9 cellular contexts compared by ENCODE assay signal in genomic region chr6:53410508-53411258, GRCh38.
DNase-seq lines count a peak whose midpoint lies in the region; ATAC-seq, FAIRE-seq and TF ChIP-seq lines count a peak whose summit lies in the region.
"Had no signal": no experiment of that assay in that cellular context is flagged by ENCODE, and none has a peak within 500 bp of the region (broad histone marks: within the 10 kb centered on the region; RNA-seq: fewer than 3 reads in every experiment).

No MANE protein-coding gene starts in this region.

- POLR2A ChIA-PET in endothelial cell of umbilical vein (lab: Charles Lee), result no interaction called here

- H4K20me1 ChIP-seq in GM23248 (ENCODE audit: insufficient read depth), result no peaks in the 10 kb centered on the region
- no peaks in the 10 kb centered on the region for H4K20me1 ChIP-seq in endothelial cell of umbilical vein (replicated peaks; ENCODE audit: control insufficient read depth, extremely low read depth, insufficient read depth, low read length)
- no peaks in the 10 kb centered on the region for H4K20me1 ChIP-seq in neural progenitor cell (ENCODE audit: low read depth)
- H4K20me1 ChIP-seq: BLaER1 had no signal

- peaks cover 7% of the 10 kb centered on the region; the same call in 1 of the 2 replicates for H3K27me3 ChIP-seq in GM23248 (replicated peaks; ENCODE audit: insufficient read depth)
- H3K27me3 ChIP-seq in endothelial cell of umbilical vein (ENCODE audit: control insufficient read depth in 2 of 2, insufficient read depth in 2 of 2, low read length in 2 of 2), result peaks cover 9 to 16% of the 10 kb centered on the region in 2 experiments
- no peaks in the 10 kb centered on the region for H3K27me3 ChIP-seq in neural progenitor cell
- H3K27me3 ChIP-seq in upper lobe of right lung, result no peaks in the 10 kb centered on the region
- H3K27me3 ChIP-seq: BLaER1 had no signal

- CTCF ChIA-PET in endothelial cell of umbilical vein (lab: Charles Lee), result interaction anchor here (0.6 to 6.9 kb wide), 11 partner anchors 17 to 242 kb away, joined by 3 to 83 read pairs (median 3); partner anchors contain the start of gene ELOVL5

- TF ChIP-seq POLR2A in endothelial cell of umbilical vein (IDR thresholded peaks at IDR 0.05; ENCODE audit: low read depth, low read length), result no peak

- in situ Hi-C loops in GM23248 (cut with MboI), result no loop called here

- intact Hi-C loops in activated CD4-positive, alpha-beta T cell treated with anti-CD3 and anti-CD28 coated beads, Interleukin-2, amount 10 ng/mL, durations not matched to agents 24 days and 14 days (cut with micrococcal nuclease), result loop anchor here (1.0 to 2.0 kb wide), 4 partner anchors 26 to 238 kb away; no protein-coding TSS in a partner anchor
- intact Hi-C loops in endothelial cell of umbilical vein (cut with micrococcal nuclease) (loop anchor here (1.0 to 5.0 kb wide), 6 partner anchors 26 to 238 kb away; partner anchors contain the start of gene ELOVL5), upper lobe of right lung (cut with DNase I) (no loop called here)

- H3K79me2 ChIP-seq in GM23248 (ENCODE audit: insufficient read depth) (no peaks in the 10 kb centered on the region), endothelial cell of umbilical vein (ENCODE audit: control insufficient read depth, insufficient read depth, low read length) (no peaks in the 10 kb centered on the region), neural progenitor cell (ENCODE audit: low read depth) (no peaks in the 10 kb centered on the region)

- peak; percentile 72 for FAIRE-seq in endothelial cell of umbilical vein (lab: Jason Lieb, UNC)

- H3K4me3 ChIP-seq in GM23248 (no peak overlapping the region), endothelial cell of umbilical vein (replicated peaks in 1 of 3; ENCODE audit: insufficient read depth in 1 of 3, low read depth in 1 of 3, low read length in 3 of 3) (no peak overlapping the region), neural progenitor cell (no peak overlapping the region), upper lobe of right lung (no peak overlapping the region)
- H3K4me3 ChIP-seq: BLaER1 had no signal

- no TSS peak for BruUV-seq in endothelial cell of umbilical vein (replicated peaks; lab: Mats Ljungman, UMichigan)

- no peaks in the 10 kb centered on the region for H3K9me1 ChIP-seq in endothelial cell of umbilical vein (replicated peaks; ENCODE audit: control insufficient read depth, extremely low read depth, insufficient read depth, low read length)

- DNase-seq in NCI-H1092 treated with DMSO at 0.1 percent for 48 hours (lab: John Stamatoyannopoulos, UW), result peak; percentile 3
- DNase-seq in NCI-H1092 (lab: John Stamatoyannopoulos, UW), result no peak
- DNase-seq in GM23248, result peak; percentile 67
- DNase-seq in activated CD4-positive, alpha-beta T cell treated with anti-CD3 and anti-CD28 coated beads, Interleukin-2, amount 10 ng/mL, durations not matched to agents 24 days and 14 days, result peak; percentile 85
- DNase-seq in endothelial cell of umbilical vein (ENCODE audit: low read depth, low spot score), result peak; percentile 56
- no peak for DNase-seq in neural progenitor cell (ENCODE audit: low spot score)
- DNase-seq in upper lobe of right lung, result peak; percentile 73

- no peaks in the 10 kb centered on the region for H3K9me3 Mint-ChIP-seq in activated CD4-positive, alpha-beta T cell treated with anti-CD3 and anti-CD28 coated beads, Interleukin-2, amount 10 ng/mL, durations not matched to agents 24 days and 14 days
- H3K9me3 Mint-ChIP-seq in neural progenitor cell, result no peaks in the 10 kb centered on the region

- 53 to 54% methylated on average over 9 of the region's 9 CpGs for WGBS in GM23248 (ENCODE audit: low coverage in 1 of 2, low lambda C conversion rate in 2 of 2, missing lambda C conversion rate in 2 of 2), 2 experiments

- H3K27me3 Mint-ChIP-seq in activated CD4-positive, alpha-beta T cell treated with anti-CD3 and anti-CD28 coated beads, Interleukin-2, amount 10 ng/mL, durations not matched to agents 24 days and 14 days, result peaks cover 3% of the 10 kb centered on the region
- H3K27me3 Mint-ChIP-seq in neural progenitor cell (ENCODE audit: insufficient read depth, low read depth), result no peaks in the 10 kb centered on the region

- no peaks in the 10 kb centered on the region for H3K4me1 Mint-ChIP-seq in activated CD4-positive, alpha-beta T cell treated with anti-CD3 and anti-CD28 coated beads, Interleukin-2, amount 10 ng/mL, durations not matched to agents 24 days and 14 days
- peaks cover 7% of the 10 kb centered on the region for H3K4me1 Mint-ChIP-seq in neural progenitor cell

- no peak overlapping the region for H3K27ac Mint-ChIP-seq in activated CD4-positive, alpha-beta T cell treated with anti-CD3 and anti-CD28 coated beads, Interleukin-2, amount 10 ng/mL, durations not matched to agents 24 days and 14 days
- H3K27ac Mint-ChIP-seq in neural progenitor cell, result no peak overlapping the region

- ATAC-seq in upper lobe of right lung, result peak; percentile 98

- H3K9ac ChIP-seq in GM23248 (no peak overlapping the region), endothelial cell of umbilical vein (replicated peaks; ENCODE audit: extremely low read depth, insufficient read depth, low read length) (no peak overlapping the region), neural progenitor cell (no peak overlapping the region)
- H3K9ac ChIP-seq: BLaER1 had no signal

- H3K9me3 ChIP-seq in GM23248 (ENCODE audit: low read depth) (no peaks in the 10 kb centered on the region), endothelial cell of umbilical vein (replicated peaks; ENCODE audit: control insufficient read depth, insufficient read depth, low read length) (no peaks in the 10 kb centered on the region), neural progenitor cell (ENCODE audit: low read depth) (no peaks in the 10 kb centered on the region), upper lobe of right lung (no peaks in the 10 kb centered on the region)
- H3K9me3 ChIP-seq: BLaER1 had no signal

- no peaks in the 10 kb centered on the region for H3K36me3 ChIP-seq in GM23248 (ENCODE audit: low read depth)
- no peaks in the 10 kb centered on the region for H3K36me3 ChIP-seq in endothelial cell of umbilical vein (ENCODE audit: control insufficient read depth in 2 of 2, extremely low read depth in 1 of 2, insufficient read depth in 2 of 2, low read length in 2 of 2)
- no peaks in the 10 kb centered on the region for H3K36me3 ChIP-seq in neural progenitor cell
- H3K36me3 ChIP-seq in upper lobe of right lung, result no peaks in the 10 kb centered on the region
- H3K36me3 ChIP-seq: BLaER1 had no signal

- H3F3A ChIP-seq in GM23248 (ENCODE audit: insufficient read depth), result no peaks in the 10 kb centered on the region
- H3F3A ChIP-seq in neural progenitor cell (ENCODE audit: low read depth), result peaks cover 8% of the 10 kb centered on the region

- H2AFZ ChIP-seq in GM23248, result no peak overlapping the region
- no peak overlapping the region for H2AFZ ChIP-seq in endothelial cell of umbilical vein (ENCODE audit: low read depth, low read length)
- no peak overlapping the region for H2AFZ ChIP-seq in neural progenitor cell (replicated peaks)

- no peak overlapping the region for H3K4me3 Mint-ChIP-seq in activated CD4-positive, alpha-beta T cell treated with anti-CD3 and anti-CD28 coated beads, Interleukin-2, amount 10 ng/mL, durations not matched to agents 24 days and 14 days
- H3K4me3 Mint-ChIP-seq in neural progenitor cell, result no peak overlapping the region

- dilution Hi-C loops in endothelial cell of umbilical vein (cut with MboI; ENCODE audit: extremely low pct_ligation_motif_present, low sequenced_read_pairs), result no loop called here

- H3K27ac ChIP-seq in GM23248, result no peak overlapping the region
- H3K27ac ChIP-seq in endothelial cell of umbilical vein (ENCODE audit: insufficient read depth, low read depth, low read length), result no peak overlapping the region
- no peak overlapping the region for H3K27ac ChIP-seq in neural progenitor cell
- H3K27ac ChIP-seq in upper lobe of right lung, result no peak overlapping the region
- H3K27ac ChIP-seq: BLaER1 had no signal

- H3K4me1 ChIP-seq in GM23248 (ENCODE audit: insufficient read depth) (no peaks in the 10 kb centered on the region), endothelial cell of umbilical vein (ENCODE audit: control insufficient read depth, extremely low read depth, insufficient read depth, low read length) (no peaks in the 10 kb centered on the region), neural progenitor cell (peaks cover 20% of the 10 kb centered on the region), upper lobe of right lung (no peaks in the 10 kb centered on the region)
- H3K4me1 ChIP-seq: BLaER1 had no signal

- no peaks in the 10 kb centered on the region for H3K9me2 ChIP-seq in GM23248 (ENCODE audit: insufficient read depth)

- TF ChIP-seq CTCF in LNCAP (IDR thresholded peaks at IDR 0.05) (peak; percentile 59), endothelial cell of umbilical vein (IDR thresholded peaks at IDR 0.05; ENCODE audit: extremely low read depth in 1 of 2, insufficient read depth in 1 of 2, low read depth in 1 of 2, low read length in 2 of 2) (peak; percentile 55 to 61), neural progenitor cell (IDR thresholded peaks at IDR 0.05) (peak; percentile 38), upper lobe of right lung (IDR thresholded peaks at IDR 0.05) (peak; percentile 84)

- H3K36me3 Mint-ChIP-seq in activated CD4-positive, alpha-beta T cell treated with anti-CD3 and anti-CD28 coated beads, Interleukin-2, amount 10 ng/mL, durations not matched to agents 24 days and 14 days (ENCODE audit: low read depth), result no peaks in the 10 kb centered on the region
- H3K36me3 Mint-ChIP-seq in neural progenitor cell, result no peaks in the 10 kb centered on the region

- H3K4me2 ChIP-seq in GM23248 (ENCODE audit: unreplicated experiment), result no peak overlapping the region
- no peak overlapping the region for H3K4me2 ChIP-seq in endothelial cell of umbilical vein (ENCODE audit: insufficient read depth, low read length)
- H3K4me2 ChIP-seq in neural progenitor cell, result no peak overlapping the region
- H3K4me2 ChIP-seq: BLaER1 had no signal

TF ChIP-seq in endothelial cell of umbilical vein, 7 proteins besides CTCF, POLR2A, EP300 and RAD21:
- TF ChIP-seq EZH2 (IDR thresholded peaks at IDR 0.05; ENCODE audit: borderline replicate concordance, low read depth, low read length, severe bottlenecking) (no peak), FOS (IDR thresholded peaks at IDR 0.05; ENCODE audit: borderline replicate concordance, insufficient read depth, low read length) (no peak), MYC (IDR thresholded peaks at IDR 0.05; ENCODE audit: low read depth, low read length) (peak; percentile 20), MAX (IDR thresholded peaks at IDR 0.05; ENCODE audit: insufficient read depth, insufficient read length) (peak; percentile 61)

Comparison
In these comparisons a context has a peak if more than half of its experiments do, and no peak if none do; other contexts are left out.
1. DNase-seq: peak in NCI-H1092 treated with DMSO at 0.1 percent for 48 hours (single experiment), GM23248 (single experiment), activated CD4-positive, alpha-beta T cell treated with anti-CD3 and anti-CD28 coated beads, Interleukin-2, amount 10 ng/mL, durations not matched to agents 24 days and 14 days (single experiment), endothelial cell of umbilical vein (single experiment) and upper lobe of right lung (single experiment); none in NCI-H1092 (single experiment) and neural progenitor cell (single experiment).
2. Peak in every context shown above with its lines, with median percentiles within 50 percentile points of each other: CTCF ChIP-seq.